In genomic region chr16:84143784-84144199, GRCh38 we compare ENCODE assay signal across 7 cellular contexts. TPM values are rescaled to one million over a fixed set of nuclear protein-coding genes. Genes with fewer than 3 reads are reported as not detected.
A peak's percentile ranks its signal among the peaks of the same experiment; 100 is the strongest.
DNase-seq lines count a peak whose midpoint lies in the region; ATAC-seq and TF ChIP-seq lines count a peak whose summit lies in the region.

No MANE protein-coding gene starts in this region.

- H3K36me3 ChIP-seq in HUES48 (ENCODE audit: control insufficient read depth, insufficient read depth, low read length): no peaks in the 10 kb centered on the region

- peak overlapping the region; percentile 98 for H3K4me3 ChIP-seq in HUES48 (ENCODE audit: low read depth, low read length)
- peak overlapping the region; percentile 56 for H3K4me3 ChIP-seq in iPS-11a (ENCODE audit: low read depth, low read length)

- peaks cover 3% of the 10 kb centered on the region for H3K27me3 ChIP-seq in HUES48 (ENCODE audit: control insufficient read depth, insufficient read depth, low read length)

- H3K9ac ChIP-seq in HUES48 (ENCODE audit: low read depth, low read length): no peak overlapping the region

- H3K36me3 Mint-ChIP-seq in activated B cell treated with CpG ODN at 0.5 μM for 24 hours (ENCODE audit: low read depth): peaks cover 6% of the 10 kb centered on the region
- H3K36me3 Mint-ChIP-seq in stimulated activated effector memory CD8-positive, alpha-beta T cell treated with anti-CD3 and anti-CD28 coated beads, Interleukin-12 subunit alpha, Interleukin-12 subunit beta, amount 100 ng/mL, for 72 hours: peaks cover 10% of the 10 kb centered on the region

- no peak overlapping the region for H3K27ac Mint-ChIP-seq in activated B cell treated with CpG ODN at 0.5 μM for 24 hours
- peak overlapping the region; percentile 88 for H3K27ac Mint-ChIP-seq in stimulated activated effector memory CD8-positive, alpha-beta T cell treated with anti-CD3 and anti-CD28 coated beads, Interleukin-12 subunit alpha, Interleukin-12 subunit beta, amount 100 ng/mL, for 72 hours

- no peaks in the 10 kb centered on the region for H3K9me3 Mint-ChIP-seq in activated B cell treated with CpG ODN at 0.5 μM for 24 hours
- no peaks in the 10 kb centered on the region for H3K9me3 Mint-ChIP-seq in stimulated activated effector memory CD8-positive, alpha-beta T cell treated with anti-CD3 and anti-CD28 coated beads, Interleukin-12 subunit alpha, Interleukin-12 subunit beta, amount 100 ng/mL, for 72 hours

- no peak for TF ChIP-seq CTCF in activated B cell treated with CpG ODN at 0.5 μM for 24 hours (IDR thresholded peaks at IDR 0.05)

- H3K4me3 Mint-ChIP-seq in activated B cell treated with CpG ODN at 0.5 μM for 24 hours: peak overlapping the region; percentile 93
- H3K4me3 Mint-ChIP-seq in stimulated activated effector memory CD8-positive, alpha-beta T cell treated with anti-CD3 and anti-CD28 coated beads, Interleukin-12 subunit alpha, Interleukin-12 subunit beta, amount 100 ng/mL, for 72 hours: peak overlapping the region; percentile 94

- H3K4me1 ChIP-seq in HUES48 (ENCODE audit: control insufficient read depth, insufficient read depth, low read length): peaks cover 17% of the 10 kb centered on the region

- H3K4me1 Mint-ChIP-seq in activated B cell treated with CpG ODN at 0.5 μM for 24 hours: peaks cover 12% of the 10 kb centered on the region
- H3K4me1 Mint-ChIP-seq in stimulated activated effector memory CD8-positive, alpha-beta T cell treated with anti-CD3 and anti-CD28 coated beads, Interleukin-12 subunit alpha, Interleukin-12 subunit beta, amount 100 ng/mL, for 72 hours: peaks cover 28% of the 10 kb centered on the region

- H3K27me3 Mint-ChIP-seq in activated B cell treated with CpG ODN at 0.5 μM for 24 hours: no peaks in the 10 kb centered on the region

- POLR2A ChIA-PET in activated B cell treated with CpG ODN at 0.5 μM for 24 hours (lab: Charles Lee): interaction anchor here (0.7 to 3.1 kb wide), 2 partner anchors 26 to 872 kb away, joined by 3 to 47 read pairs; partner anchors contain the start of gene MBTPS1

- no peak for DNase-seq in activated B cell treated with CpG ODN at 0.5 μM for 24 hours
- no peak for DNase-seq in stimulated activated effector memory CD8-positive, alpha-beta T cell treated with anti-CD3 and anti-CD28 coated beads, Interleukin-12 subunit alpha, Interleukin-12 subunit beta, amount 100 ng/mL, for 72 hours (ENCODE audit: low spot score in 2 of 2)
- DNase-seq in AML-193 (lab: John Stamatoyannopoulos, UW): no peak
- no peak for DNase-seq in stimulated activated naive CD4-positive, alpha-beta T cell treated with Interleukin-2 at 50 U/mL for 16 hours (lab: John Stamatoyannopoulos, UW)

- no peak for ATAC-seq in activated B cell treated with CpG ODN at 0.5 μM for 24 hours (ENCODE audit: low read depth)
- ATAC-seq in stimulated activated effector memory CD8-positive, alpha-beta T cell treated with anti-CD3 and anti-CD28 coated beads, Interleukin-12 subunit alpha, Interleukin-12 subunit beta, amount 100 ng/mL, for 72 hours: no peak
- ATAC-seq in HG03025 (IDR thresholded peaks at IDR 0.05; ENCODE audit: low FRiP score, unreplicated experiment): no peak

- H3K9me3 ChIP-seq in HUES48 (ENCODE audit: control insufficient read depth, insufficient read depth, low read length): no peaks in the 10 kb centered on the region

- intact Hi-C loops in activated B cell treated with CpG ODN at 0.5 μM for 24 hours (cut with micrococcal nuclease): loop anchor here (1.0 to 2.0 kb wide), 3 partner anchors 15 to 55 kb away; no protein-coding TSS in a partner anchor

- CTCF ChIA-PET in activated B cell treated with CpG ODN at 0.5 μM for 24 hours (lab: Charles Lee): no interaction called here

- no peak overlapping the region for H3K27ac ChIP-seq in HUES48 (ENCODE audit: low read depth, low read length)

RNA-seq across cellular contexts. Expression of gene HSDL1, which starts 1.2 kb away (rescaled TPM):
- total RNA-seq in activated B cell treated with CpG ODN at 0.5 μM for 24 hours: 13.1 and 15.3 TPM in 2 replicates

RNA-seq across cellular contexts. Expression of gene DNAAF1, which starts 1.3 kb away (rescaled TPM):
- not detected in 2 replicates for total RNA-seq in activated B cell treated with CpG ODN at 0.5 μM for 24 hours

RNA-seq across cellular contexts. Expression of gene MBTPS1, which starts 27.1 kb away (rescaled TPM):
- 74.1 and 79.2 TPM in 2 replicates for total RNA-seq in activated B cell treated with CpG ODN at 0.5 μM for 24 hours

RNA-seq across cellular contexts. Expression of gene TAF1C, which starts 43.1 kb away (rescaled TPM):
- 79.6 and 85.1 TPM in 2 replicates for total RNA-seq in activated B cell treated with CpG ODN at 0.5 μM for 24 hours

RNA-seq across cellular contexts. Expression of gene ADAD2, which starts 47.2 kb away (rescaled TPM):
- not detected in 2 replicates for total RNA-seq in activated B cell treated with CpG ODN at 0.5 μM for 24 hours
